Comparison of ENCODE assay signal across 8 cellular contexts in genomic region chr17:81230043-81230820, GRCh38. TPM values are rescaled to one million over a fixed set of nuclear protein-coding genes. Genes with fewer than 3 reads are reported as not detected.
DNase-seq lines count a peak whose midpoint lies in the region; ATAC-seq, FAIRE-seq and TF ChIP-seq lines count a peak whose summit lies in the region.

No MANE protein-coding gene starts in this region.

- POLR2A ChIA-PET in K562 (lab: Yijun Ruan, JAX): interaction anchor here (0.6 to 1.3 kb wide), 4 partner anchors 8 to 242 kb away, joined by 3 to 5 read pairs (median 4); partner anchors contain the start of genes NDUFAF8 and TEPSIN

- peak; percentile 86 for FAIRE-seq in K562 (lab: Jason Lieb, UNC)

- ATAC-seq in K562: peak; percentile 89
- ATAC-seq in right lobe of liver: peak in 3 of 4 donors; percentile 7 to 25 (median 10)
- ATAC-seq in GM18505 (IDR thresholded peaks at IDR 0.05; ENCODE audit: unreplicated experiment): no peak

- no peak for TF ChIP-seq EP300 in K562 (IDR thresholded peaks at IDR 0.05; ENCODE audit: low read length)

- no peak overlapping the region for H3K4me3 Mint-ChIP-seq in Calu3 (ENCODE audit: low read depth, unreplicated experiment)
- H3K4me3 Mint-ChIP-seq in HFFc6: no peak overlapping the region

- TF ChIP-seq CTCF in Calu3 (IDR thresholded peaks at IDR 0.05; ENCODE audit: unreplicated experiment) (peak; percentile 43), HFFc6 (IDR thresholded peaks at IDR 0.05) (peak; percentile 61), K562 (IDR thresholded peaks at IDR 0.05 in 2 of 3, conservative IDR thresholded peaks at IDR 0.05 in 1 of 3; ENCODE audit: insufficient read depth in 2 of 3, low read depth in 1 of 3, low read length in 3 of 3) (peak; percentile 86 to 93 (median 88)), right lobe of liver (IDR thresholded peaks at IDR 0.05) (peak; percentile 12 to 28 (median 17))

- H3K27me3 Mint-ChIP-seq in Calu3 (ENCODE audit: unreplicated experiment) (no peaks in the 10 kb centered on the region), HFFc6 (ENCODE audit: insufficient read depth) (no peaks in the 10 kb centered on the region)

- H3K27ac ChIP-seq in K562 (ENCODE audit: extremely low read depth, low read depth, low read length): no peak overlapping the region
- H3K27ac ChIP-seq in right lobe of liver: no peak overlapping the region

- no peak overlapping the region for H3K4me2 ChIP-seq in K562 (ENCODE audit: insufficient read depth, low read length)

- H4K20me1 ChIP-seq in K562 (replicated peaks; ENCODE audit: control insufficient read depth, insufficient read depth, low read length): peaks cover 22% of the 10 kb centered on the region

- peaks cover 18 to 56% of the 10 kb centered on the region in 2 experiments for H3K4me1 ChIP-seq in K562 (replicated peaks in 1 of 2; ENCODE audit: control insufficient read depth in 2 of 2, insufficient read depth in 2 of 2, low read length in 2 of 2)
- no peaks in the 10 kb centered on the region for H3K4me1 ChIP-seq in right lobe of liver

- H3K4me1 Mint-ChIP-seq in Calu3 (ENCODE audit: low read depth, unreplicated experiment) (no peaks in the 10 kb centered on the region), HFFc6 (ENCODE audit: low read depth) (no peaks in the 10 kb centered on the region)

- peaks cover 4% of the 10 kb centered on the region for H3K9me1 ChIP-seq in K562 (ENCODE audit: control insufficient read depth, insufficient read depth, low read length)

- BruUV-seq in Calu3 (replicated peaks; lab: Mats Ljungman, UMichigan) (no TSS peak), K562 (replicated peaks; lab: Mats Ljungman, UMichigan) (no TSS peak)

- TF ChIP-seq POLR2A in K562 (conservative IDR thresholded peaks at IDR 0.05) (no peak), right lobe of liver (IDR thresholded peaks at IDR 0.05) (no peak), GM18505 (IDR thresholded peaks at IDR 0.05; ENCODE audit: borderline replicate concordance, extremely low read depth, insufficient read depth, insufficient read length) (no peak)

- no peak overlapping the region for H3K4me3 ChIP-seq in K562
- H3K4me3 ChIP-seq in right lobe of liver: no peak overlapping the region

- intact Hi-C loops in Calu3 (cut with micrococcal nuclease; ENCODE audit: unreplicated experiment): no loop called here
- intact Hi-C loops in K562 (cut with micrococcal nuclease): loop anchor here (10.0 kb wide), 1 partner anchor 215 kb away; no protein-coding TSS in a partner anchor
- intact Hi-C loops in right lobe of liver (cut with DNase I): loop anchor here in 1 of 2 donors (10.0 kb wide), 1 partner anchor 85 kb away; no protein-coding TSS in a partner anchor

- CTCF ChIA-PET in Calu3 (lab: Charles Lee) (interaction anchor here (0.6 to 1.4 kb wide), 2 partner anchors 8 to 268 kb away, joined by 4 to 7 read pairs; partner anchors contain the start of genes NDUFAF8 and TEPSIN), K562 (lab: Yijun Ruan, JAX; ENCODE audit: low intra/inter-chr PET ratio) (interaction anchor here (0.6 to 1.6 kb wide), 3 partner anchors 87 to 128 kb away, joined by 3 to 8 read pairs (median 3); no protein-coding TSS in a partner anchor)

- H3K9me3 Mint-ChIP-seq in Calu3 (ENCODE audit: low read depth, unreplicated experiment) (no peaks in the 10 kb centered on the region), HFFc6 (no peaks in the 10 kb centered on the region)

- H3K27me3 ChIP-seq in K562 (ENCODE audit: control insufficient read depth in 2 of 2, insufficient read depth in 2 of 2, low read length in 2 of 2) (no peaks in the 10 kb centered on the region), right lobe of liver (no peaks in the 10 kb centered on the region)

- WGBS in K562 (ENCODE audit: insufficient coverage, low coverage, missing lambda C conversion rate): 62% methylated on average over 22 of the region's 26 CpGs
- WGBS in right lobe of liver (ENCODE audit: insufficient coverage, low coverage, low lambda C conversion rate, missing lambda C conversion rate): 91% methylated on average over 5 of the region's 26 CpGs

- no peaks in the 10 kb centered on the region; the same call in 2 of the 3 replicates for H3K79me2 ChIP-seq in K562 (ENCODE audit: control insufficient read depth, insufficient read depth, low read length)

- H3K36me3 ChIP-seq in K562 (ENCODE audit: control insufficient read depth, insufficient read depth, low read length) (peaks cover 29% of the 10 kb centered on the region; the same call in 2 of the 3 replicates), right lobe of liver (peaks cover 0 to 20% (median 1%) of the 10 kb centered on the region in 4 donors)

- H3K9ac ChIP-seq in K562 (ENCODE audit: insufficient read depth in 1 of 2, low read depth in 2 of 2, low read length in 2 of 2): peak overlapping the region in 1 of 2 experiments; percentile 23; a peak in 1 of 4 replicates

- no peak for DNase-seq in Calu3
- no peak for DNase-seq in HFFc6
- DNase-seq in K562 (ENCODE audit: extremely low read depth in 1 of 4, low spot score in 3 of 4): peak; percentile 76 to 89 (median 80)
- peak in 2 of 3 donors; percentile 23 to 49 for DNase-seq in right lobe of liver
- no peak for DNase-seq in NOMO-1 treated with DMSO at 0.1 percent for 48 hours (lab: John Stamatoyannopoulos, UW; ENCODE audit: unreplicated experiment)
- DNase-seq in pons (ENCODE audit: low spot score): no peak
- DNase-seq in KG1 (lab: John Stamatoyannopoulos, UW): no peak

- H3K36me3 Mint-ChIP-seq in Calu3 (ENCODE audit: insufficient read depth, unreplicated experiment) (peaks cover 12% of the 10 kb centered on the region), HFFc6 (ENCODE audit: low read depth) (peaks cover 22% of the 10 kb centered on the region)

- in situ Hi-C loops in K562 (cut with MboI): loop anchor here (25.0 kb wide), 1 partner anchor 93 kb away; no protein-coding TSS in a partner anchor

- H3K27ac Mint-ChIP-seq in Calu3 (ENCODE audit: unreplicated experiment): no peak overlapping the region
- no peak overlapping the region for H3K27ac Mint-ChIP-seq in HFFc6

- H3K9me3 ChIP-seq in K562 (replicated peaks; ENCODE audit: control insufficient read depth, insufficient read depth, low read depth, low read length): no peaks in the 10 kb centered on the region
- H3K9me3 ChIP-seq in right lobe of liver: no peaks in the 10 kb centered on the region

- TF ChIP-seq RAD21 in K562 (CRISPR knock-in tag; conservative IDR thresholded peaks at IDR 0.05 in 1 of 2, IDR thresholded peaks at IDR 0.05 in 1 of 2): peak; percentile 42 to 73

- no peak overlapping the region for H2AFZ ChIP-seq in K562 (ENCODE audit: low read depth, low read length)

RNA-seq across cellular contexts. Expression of gene CEP131, which starts 7.5 kb away (rescaled TPM):
- 25.2 and 28.2 TPM in 2 replicates for total RNA-seq in Calu3 (2022)
- total RNA-seq in HFFc6 (2021; fragmentation: NEBNext Ultra II Directional; extraction: Animal tissue kit (Norgen Biotek cat#: 25700)): 10 to 100 TPM in 4 of 6 experiments, 1 to 10 TPM in 2; 8.3 to 13.2 (median 10.7) TPM
- total RNA-seq in K562 (2011; cell fraction: chromatin; rRNA removed; ENCODE audit: low replicate concordance): 15.6 and 46.2 TPM in 2 replicates
- total RNA-seq in K562 (2011; cell fraction: nucleolus; rRNA removed): 30.3 and 31.2 TPM in 2 replicates
- 11.7 and 22.0 TPM in 2 replicates for total RNA-seq in K562 (2011; cell fraction: nucleoplasm; rRNA removed)
- total RNA-seq in K562 (2014; rRNA removed): 18.3 and 21.2 TPM in 2 replicates
- total RNA-seq in K562 (2014; rRNA removed; fragmentation: Illumina TruSeq; extraction: Trizol): 0.99 and 1.2 TPM in 2 replicates
- total RNA-seq in K562 (2015; rRNA removed; fragmentation: Illumina TruSeq; extraction: Trizol): 6.3 and 8.8 TPM in 2 replicates
- 14.9 and 16.7 TPM in 2 replicates for total RNA-seq in K562 (2021)
- polyA plus RNA-seq in K562 (2011; rRNA removed): 2.3 and 4.7 TPM in 2 replicates
- 3.2 and 5.1 TPM in 2 replicates for polyA plus RNA-seq in K562 (2011; cell fraction: cytosol; rRNA removed)
- polyA plus RNA-seq in K562 (2011; cell fraction: nucleus; rRNA removed): 21.2 and 39.0 TPM in 2 replicates
- polyA plus RNA-seq in K562 (2012): 16.5 and 26.3 TPM in 2 replicates
- polyA plus RNA-seq in K562 (2014; fragmentation: Illumina TruSeq; extraction: Trizol): 1.7 and 5.3 TPM in 2 replicates
- polyA plus RNA-seq in K562 (2014; fragmentation: Nextera tagmentation; extraction: Ambion mirVana): under 1 TPM; 0.24 to 0.34 TPM
- polyA plus RNA-seq in K562 (2014; rRNA removed): 12.4 and 17.1 TPM in 2 replicates
- 1.1 and 1.4 TPM in 2 replicates for polyA minus RNA-seq in K562 (2011; rRNA and poly(A)+ RNA removed)
- polyA minus RNA-seq in K562 (2011; cell fraction: cytosol; rRNA and poly(A)+ RNA removed): 4.2 and 7.9 TPM in 2 replicates
- polyA minus RNA-seq in K562 (2011; cell fraction: nucleus; rRNA and poly(A)+ RNA removed): 7.3 and 8.8 TPM in 2 replicates
- total RNA-seq in right lobe of liver: 1 to 10 TPM; 1.5 to 4.3 (median 2.1) TPM

RNA-seq across cellular contexts. Expression of gene TEPSIN, which starts 8.6 kb away (rescaled TPM):
- total RNA-seq in Calu3 (2022): 37.0 and 38.6 TPM in 2 replicates
- 10 to 100 TPM; 16.2 to 22.5 (median 19.0) TPM for total RNA-seq in HFFc6 (2021; fragmentation: NEBNext Ultra II Directional; extraction: Animal tissue kit (Norgen Biotek cat#: 25700))
- 40.8 and 141 TPM in 2 replicates for total RNA-seq in K562 (2011; cell fraction: chromatin; rRNA removed; ENCODE audit: low replicate concordance)
- total RNA-seq in K562 (2011; cell fraction: nucleolus; rRNA removed): 87.2 and 95.9 TPM in 2 replicates
- 46.2 and 50.4 TPM in 2 replicates for total RNA-seq in K562 (2011; cell fraction: nucleoplasm; rRNA removed)
- 10.0 and 18.0 TPM in 2 replicates for total RNA-seq in K562 (2014; rRNA removed)
- 1.8 and 2.1 TPM in 2 replicates for total RNA-seq in K562 (2014; rRNA removed; fragmentation: Illumina TruSeq; extraction: Trizol)
- 5.1 and 5.7 TPM in 2 replicates for total RNA-seq in K562 (2015; rRNA removed; fragmentation: Illumina TruSeq; extraction: Trizol)
- 24.8 and 29.8 TPM in 2 replicates for total RNA-seq in K562 (2021)
- polyA plus RNA-seq in K562 (2011; rRNA removed): 6.6 and 9.8 TPM in 2 replicates
- polyA plus RNA-seq in K562 (2011; cell fraction: cytosol; rRNA removed): 8.0 and 15.3 TPM in 2 replicates
- 105 and 184 TPM in 2 replicates for polyA plus RNA-seq in K562 (2011; cell fraction: nucleus; rRNA removed)
- polyA plus RNA-seq in K562 (2012): 12.5 and 21.3 TPM in 2 replicates
- polyA plus RNA-seq in K562 (2014; fragmentation: Illumina TruSeq; extraction: Trizol): 5.3 and 7.2 TPM in 2 replicates
- under 1 TPM; 0.80 to 0.81 TPM for polyA plus RNA-seq in K562 (2014; fragmentation: Nextera tagmentation; extraction: Ambion mirVana)
- polyA plus RNA-seq in K562 (2014; rRNA removed): 15.2 and 22.7 TPM in 2 replicates
- 3.7 and 4.7 TPM in 2 replicates for polyA minus RNA-seq in K562 (2011; rRNA and poly(A)+ RNA removed)
- polyA minus RNA-seq in K562 (2011; cell fraction: cytosol; rRNA and poly(A)+ RNA removed): 4.6 and 6.4 TPM in 2 replicates
- 37.2 and 42.8 TPM in 2 replicates for polyA minus RNA-seq in K562 (2011; cell fraction: nucleus; rRNA and poly(A)+ RNA removed)
- total RNA-seq in right lobe of liver: 10 to 100 TPM; 11.9 to 27.6 (median 18.1) TPM

RNA-seq across cellular contexts. Expression of gene NDUFAF8, which starts 8.9 kb away (rescaled TPM):
- 53.3 and 54.1 TPM in 2 replicates for total RNA-seq in Calu3 (2022)
- 100 to 1,000 TPM in 1 of 6 experiments, 10 to 100 TPM in 5; 67.0 to 103 (median 87.9) TPM for total RNA-seq in HFFc6 (2021; fragmentation: NEBNext Ultra II Directional; extraction: Animal tissue kit (Norgen Biotek cat#: 25700))
- total RNA-seq in K562 (2011; cell fraction: chromatin; rRNA removed; ENCODE audit: low replicate concordance): 68.1 and 75.3 TPM in 2 replicates
- 29.2 and 40.8 TPM in 2 replicates for total RNA-seq in K562 (2011; cell fraction: nucleolus; rRNA removed)
- total RNA-seq in K562 (2011; cell fraction: nucleoplasm; rRNA removed): 60.6 and 70.4 TPM in 2 replicates
- 107 and 136 TPM in 2 replicates for total RNA-seq in K562 (2014; rRNA removed)
- total RNA-seq in K562 (2014; rRNA removed; fragmentation: Illumina TruSeq; extraction: Trizol): 102 and 107 TPM in 2 replicates
- 84.5 and 90.0 TPM in 2 replicates for total RNA-seq in K562 (2015; rRNA removed; fragmentation: Illumina TruSeq; extraction: Trizol)
- 83.7 and 87.1 TPM in 2 replicates for total RNA-seq in K562 (2021)
- 88.8 and 116 TPM in 2 replicates for polyA plus RNA-seq in K562 (2011; rRNA removed)
- polyA plus RNA-seq in K562 (2011; cell fraction: cytosol; rRNA removed): 77.7 and 122 TPM in 2 replicates
- 40.8 and 50.9 TPM in 2 replicates for polyA plus RNA-seq in K562 (2011; cell fraction: nucleus; rRNA removed)
- 37.9 and 163 TPM in 2 replicates for polyA plus RNA-seq in K562 (2012)
- 33.5 and 44.1 TPM in 2 replicates for polyA plus RNA-seq in K562 (2014; fragmentation: Illumina TruSeq; extraction: Trizol)
- polyA plus RNA-seq in K562 (2014; fragmentation: Nextera tagmentation; extraction: Ambion mirVana): 10 to 100 TPM; 13.5 to 17.4 TPM
- polyA plus RNA-seq in K562 (2014; rRNA removed): 138 and 144 TPM in 2 replicates
- 36.1 and 37.7 TPM in 2 replicates for polyA minus RNA-seq in K562 (2011; rRNA and poly(A)+ RNA removed)
- 4.4 and 14.6 TPM in 2 replicates for polyA minus RNA-seq in K562 (2011; cell fraction: cytosol; rRNA and poly(A)+ RNA removed)
- 11.4 and 14.2 TPM in 2 replicates for polyA minus RNA-seq in K562 (2011; cell fraction: nucleus; rRNA and poly(A)+ RNA removed)
- 10 to 100 TPM; 15.7 to 35.9 (median 23.3) TPM for total RNA-seq in right lobe of liver

Comparison
In these comparisons a context has a peak if more than half of its experiments do, and no peak if none do; other contexts are left out.
1. DNase-seq: peak in K562 (4 of 4) and right lobe of liver (2 of 3); none in Calu3 (single experiment), HFFc6 (single experiment), NOMO-1 treated with DMSO at 0.1 percent for 48 hours (single experiment), pons (single experiment) and KG1 (single experiment).
2. CTCF ChIP-seq: peak in every context shown above with its lines; median percentile 88 in K562; 61 in HFFc6; 43 in Calu3; 17 in right lobe of liver.